18 cellular contexts compared by ENCODE assay signal in genomic region chr3:197795200-197795599, GRCh38. TPM values are rescaled to one million over a fixed set of nuclear protein-coding genes. Genes with fewer than 3 reads are reported as not detected.
DNase-seq lines count a peak whose midpoint lies in the region; ATAC-seq and TF ChIP-seq lines count a peak whose summit lies in the region.
"Had no signal": no experiment of that assay in that cellular context is flagged by ENCODE, and none has a peak within 500 bp of the region (broad histone marks: within the 10 kb centered on the region; RNA-seq: fewer than 3 reads in every experiment).

No MANE protein-coding gene starts in this region.

- no peaks in the 10 kb centered on the region for H3K27me3 ChIP-seq in ascending aorta
- H3K27me3 ChIP-seq: foreskin keratinocyte had no signal

- ATAC-seq in esophagus mucosa (no peak), GM18858 (IDR thresholded peaks at IDR 0.05; ENCODE audit: unreplicated experiment) (no peak)
- ATAC-seq: activated T-helper 17 cell treated with anti-CD3 and anti-CD28 coated beads, Interleukin-2, amount 50 U/mL, for 72 hours; foreskin keratinocyte; mucosa of descending colon; T-cell had no signal

- H3K4me3 ChIP-seq in AG09309 (ENCODE audit: control insufficient read depth, low read depth, low read length) = no peak overlapping the region
- no peak overlapping the region for H3K4me3 ChIP-seq in ascending aorta
- H3K4me3 ChIP-seq: mucosa of descending colon had no signal

- no peak for TF ChIP-seq CTCF in AG09309 (IDR thresholded peaks at IDR 0.05; ENCODE audit: control insufficient read depth, insufficient read depth, low read depth, low read length, missing control alignments)
- TF ChIP-seq CTCF in ascending aorta (IDR thresholded peaks at IDR 0.05) = no peak

- intact Hi-C loops in ascending aorta (cut with DNase I) = no loop called here

- no peaks in the 10 kb centered on the region for H3K36me3 ChIP-seq in ascending aorta

- peak overlapping the region; percentile 35 to 98 for H3K27ac ChIP-seq in ascending aorta
- H3K27ac ChIP-seq: C4-2B, foreskin keratinocyte had no signal

- DNase-seq in AG09309 (ENCODE audit: low read depth) (peak; percentile 45), HuH-7 (ENCODE audit: low spot score) (peak; percentile 26), ascending aorta (ENCODE audit: low spot score in 2 of 2) (peak in 1 of 2 donors; percentile 79), iris pigment epithelial cell (ENCODE audit: low read depth) (peak; percentile 87), NCI-H2171 (lab: John Stamatoyannopoulos, UW) (no peak)
- no peak for DNase-seq in activated CD4-positive, alpha-beta T cell treated with anti-CD3 and anti-CD28 coated beads, Interleukin-2, amount 50 U/mL, for 4 hours
- DNase-seq: activated CD4-positive, alpha-beta T cell treated with anti-CD3 and anti-CD28 coated beads for 48 hours; GF-D8; KG1; mucosa of descending colon; NCI-H2171 treated with DMSO at 0.1 percent for 48 hours; posterior cingulate gyrus; T-cell had no signal

- no peaks in the 10 kb centered on the region for H3K9me3 ChIP-seq in ascending aorta
- H3K9me3 ChIP-seq: mucosa of descending colon had no signal

- peaks cover 0 to 34% of the 10 kb centered on the region in 2 donors for H3K4me1 ChIP-seq in ascending aorta

RNA-seq across cellular contexts. Expression of gene LRCH3, which starts 4.1 kb away (rescaled TPM):
- total RNA-seq in ascending aorta = 22.2 TPM
- total RNA-seq in esophagus mucosa = 20.8 TPM

RNA-seq across cellular contexts. Expression of gene FYTTD1, which starts 45.5 kb away (rescaled TPM):
- total RNA-seq in ascending aorta (14.0 TPM), esophagus mucosa (41.4 TPM)

RNA-seq across cellular contexts. Expression of gene RUBCN, which starts 58.5 kb away (rescaled TPM):
- total RNA-seq in ascending aorta = 27.4 TPM
- total RNA-seq in esophagus mucosa = 18.0 TPM

Comparison
In these comparisons a context has a peak if more than half of its experiments do, and no peak if none do; other contexts are left out.
1. DNase-seq: peak in AG09309 (single experiment), HuH-7 (single experiment) and iris pigment epithelial cell (single experiment); none in NCI-H2171 (single experiment) and activated CD4-positive, alpha-beta T cell treated with anti-CD3 and anti-CD28 coated beads, Interleukin-2, amount 50 U/mL, for 4 hours (0 of 2).